17 cellular contexts compared by ENCODE assay signal in the genomic region with DNA sequence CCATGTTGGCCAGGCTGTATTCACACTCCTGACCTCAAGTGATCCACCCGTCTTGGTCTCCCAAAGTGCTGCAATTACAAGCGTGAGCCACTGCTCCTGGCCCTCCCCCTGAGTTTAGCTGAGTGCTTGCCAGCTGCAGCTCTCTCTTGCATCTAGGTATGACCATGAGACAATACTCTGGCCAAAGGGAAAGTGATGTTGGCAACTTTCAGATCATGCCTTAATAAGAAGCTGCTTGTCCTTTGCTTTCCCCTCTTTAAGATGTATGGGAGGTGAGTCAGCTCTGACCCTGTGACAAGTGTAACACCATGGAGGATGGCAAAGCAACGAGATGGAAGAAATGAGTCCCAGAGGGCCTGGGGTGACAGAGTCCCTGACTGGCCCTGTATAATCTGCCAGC. TPM values are rescaled to one million over a fixed set of nuclear protein-coding genes. Genes with fewer than 3 reads are reported as not detected.
DNase-seq lines count a peak whose midpoint lies in the region; TF ChIP-seq lines count a peak whose summit lies in the region.
"Had no signal": no experiment of that assay in that cellular context is flagged by ENCODE, and none has a peak within 500 bp of the region (broad histone marks: within the 10 kb centered on the region; RNA-seq: fewer than 3 reads in every experiment).

No MANE protein-coding gene starts in this region.

- TF ChIP-seq POLR2A in erythroblast (IDR thresholded peaks at IDR 0.05; ENCODE audit: low read length) (no peak), lower leg skin (IDR thresholded peaks at IDR 0.05) (no peak)

- intact Hi-C loops in lower leg skin (cut with DNase I; ENCODE audit: low total_unique reads): no loop called here

- no peak for TF ChIP-seq CTCF in lower leg skin (IDR thresholded peaks at IDR 0.05)

- WGBS in lower leg skin, 2 donors: 71 to 78% methylated on average over 3 of the region's 3 CpGs

- no peak overlapping the region for H3K4me3 ChIP-seq in lower leg skin (ENCODE audit: low read depth, poor library complexity, severe bottlenecking)
- H3K4me3 ChIP-seq: dorsolateral prefrontal cortex, HAP-1 had no signal

- peak; percentile 10 for DNase-seq in NK-92 treated with Interleukin-12 subunit alpha and Interleukin-12 subunit beta, amount 100 ng/mL, for 24 hours (lab: John Stamatoyannopoulos, UW)
- no peak for DNase-seq in NK-92 (lab: John Stamatoyannopoulos, UW; ENCODE audit: unreplicated experiment)
- DNase-seq in NCI-H69 (lab: John Stamatoyannopoulos, UW): peak; percentile 16
- peak; percentile 22 to 36 for DNase-seq in erythroblast (lab: John Stamatoyannopoulos, UW)
- DNase-seq in renal cortical epithelial cell (ENCODE audit: low read depth): peak; percentile 63
- no peak for DNase-seq in NCI-H1092 (lab: John Stamatoyannopoulos, UW)
- DNase-seq in activated CD4-positive, alpha-beta T cell treated with anti-CD3 and anti-CD28 coated beads, Interleukin-2, amount 50 U/mL, for 48 hours: no peak
- no peak for DNase-seq in lower leg skin (ENCODE audit: low spot score in 2 of 2)
- DNase-seq: activated CD4-positive, alpha-beta T cell treated with anti-CD3 and anti-CD28 coated beads for 4 hours; activated T-cell treated with anti-CD3 and anti-CD28 coated beads, Interleukin-2, amount 50 U/mL, for 4 hours; anterior cingulate cortex; Caco-2; dorsolateral prefrontal cortex; NCI-H1092 treated with DMSO at 0.1 percent for 48 hours; NCI-H510A treated with DMSO at 0.1 percent for 48 hours; stimulated activated CD4-positive, alpha-beta T cell treated with anti-CD3 and anti-CD28 coated beads, Interleukin-4, amount 100 ng/mL, for 24 hours had no signal

RNA-seq across cellular contexts. Expression of gene DCAF12, which starts 18.7 kb away (rescaled TPM):
- total RNA-seq in renal cortical epithelial cell (30.9 and 45.2 TPM in 2 replicates), lower leg skin (10 to 100 TPM; 21.9 to 30.7 (median 26.8) TPM)

RNA-seq across cellular contexts. Expression of gene UBAP1, which starts 33.7 kb away (rescaled TPM):
- total RNA-seq in renal cortical epithelial cell (48.6 and 83.0 TPM in 2 replicates), lower leg skin (10 to 100 TPM; 40.0 to 63.7 (median 53.2) TPM)

Comparison
In these comparisons a context has a peak if more than half of its experiments do, and no peak if none do; other contexts are left out.
1. DNase-seq: peak in NK-92 treated with Interleukin-12 subunit alpha and Interleukin-12 subunit beta, amount 100 ng/mL, for 24 hours (single experiment), NCI-H69 (single experiment), erythroblast (2 of 2) and renal cortical epithelial cell (single experiment); none in NK-92 (single experiment), NCI-H1092 (single experiment), activated CD4-positive, alpha-beta T cell treated with anti-CD3 and anti-CD28 coated beads, Interleukin-2, amount 50 U/mL, for 48 hours (0 of 2) and lower leg skin (0 of 2).